In the genomic region with DNA sequence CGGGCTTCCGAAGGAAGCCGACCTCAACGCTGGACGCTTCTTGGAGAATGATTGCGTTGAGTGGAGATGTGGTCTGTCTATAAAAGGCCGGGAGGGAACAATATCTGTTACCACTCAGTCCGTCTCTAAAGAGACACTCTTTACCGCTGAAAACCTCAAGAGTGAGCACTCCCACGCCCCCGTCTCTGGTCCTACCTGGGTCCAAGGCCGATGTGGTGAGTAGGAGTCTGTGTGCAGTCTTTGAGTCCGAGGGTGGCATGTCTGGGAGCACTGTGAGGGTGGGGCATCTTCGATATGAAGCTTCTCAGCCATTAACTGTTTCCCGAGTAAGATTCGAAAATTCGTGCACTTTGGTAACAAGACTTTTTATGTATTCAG, we compare ENCODE assay signal across 8 cellular contexts. TPM values are rescaled to one million over a fixed set of nuclear protein-coding genes. Genes with fewer than 3 reads are reported as not detected.
DNase-seq lines count a peak whose midpoint lies in the region; ATAC-seq and TF ChIP-seq lines count a peak whose summit lies in the region.

No MANE protein-coding gene starts in this region.

- H2AFZ ChIP-seq in H9 (ENCODE audit: low read length): peak overlapping the region; percentile 54

- H2BK12ac ChIP-seq in H9 (ENCODE audit: insufficient read length, low read depth, low read length): no peak overlapping the region

- H3K4me1 ChIP-seq in H9 (ENCODE audit: insufficient read depth, low read length) (no peaks in the 10 kb centered on the region), skeletal muscle tissue (ENCODE audit: control insufficient read depth in 3 of 3, insufficient read depth in 3 of 3, low read length in 3 of 3) (peaks cover 9 to 12% (median 11%) of the 10 kb centered on the region in 3 donors)

- H3K4me3 Mint-ChIP-seq in H9: peak overlapping the region; percentile 81 to 87

- H3K36me3 ChIP-seq in skeletal muscle tissue (ENCODE audit: control insufficient read depth in 3 of 3, insufficient read depth in 3 of 3, low read length in 3 of 3): peaks cover 0 to 8% (median 2%) of the 10 kb centered on the region in 3 donors

- no peaks in the 10 kb centered on the region for H4K20me1 ChIP-seq in H9 (ENCODE audit: control insufficient read depth, insufficient read depth, insufficient read length)

- peaks cover 4% of the 10 kb centered on the region for H3K23me2 ChIP-seq in H9 (ENCODE audit: insufficient read length, low read depth, low read length, poor library complexity, severe bottlenecking)

- no peaks in the 10 kb centered on the region; the same call in 1 of the 2 replicates for H3K27me3 Mint-ChIP-seq in H9 (ENCODE audit: low read depth)

- H2BK5ac ChIP-seq in H9 (ENCODE audit: insufficient read length, low read length): no peak overlapping the region

- no CpG with 5 or more reads among the region's 17 CpGs for WGBS in H9 (ENCODE audit: extremely low coverage, insufficient read length, low lambda C conversion rate)

- peaks cover 18 to 30% of the 10 kb centered on the region in 2 experiments for H3K9me3 Mint-ChIP-seq in H9

- peak overlapping the region; percentile 74 for H3K4me3 ChIP-seq in iPS-11a (ENCODE audit: low read depth, low read length)
- peak overlapping the region; percentile 72 to 83 (median 82) for H3K4me3 ChIP-seq in skeletal muscle tissue (ENCODE audit: low read length in 3 of 3)

- peaks cover 6% of the 10 kb centered on the region for H3K9me3 ChIP-seq in H9 (ENCODE audit: control insufficient read depth, low read depth, low read length)
- H3K9me3 ChIP-seq in skeletal muscle tissue (ENCODE audit: control insufficient read depth in 3 of 3, low read length in 3 of 3): peaks cover 0 to 8% (median 7%) of the 10 kb centered on the region in 3 donors

- no peak overlapping the region for H3T11ph ChIP-seq in H9 (ENCODE audit: low read length)

- no peaks in the 10 kb centered on the region for H3K79me2 ChIP-seq in H9 (ENCODE audit: insufficient read depth, low read length)

- peaks cover 16 to 22% (median 16%) of the 10 kb centered on the region in 3 experiments for H3K36me3 Mint-ChIP-seq in H9 (ENCODE audit: insufficient read depth in 1 of 3, low read depth in 3 of 3)

- no peak overlapping the region for H3K23ac ChIP-seq in H9 (ENCODE audit: insufficient read length, low read depth, low read length)

- H3K4me2 ChIP-seq in H9 (ENCODE audit: insufficient read depth, insufficient read length, low read length): peak overlapping the region; percentile 86

- no peak overlapping the region for H3K18ac ChIP-seq in H9 (ENCODE audit: insufficient read length, low read depth, low read length)

- no peak overlapping the region for H3K56ac ChIP-seq in H9 (ENCODE audit: insufficient read length, low read depth, low read length)

- no peak overlapping the region for H3K14ac ChIP-seq in H9 (ENCODE audit: insufficient read depth, low read length)

- H3K9ac ChIP-seq in H9 (ENCODE audit: extremely low read depth, insufficient read length, low read length) (peak overlapping the region; percentile 32), skeletal muscle tissue (ENCODE audit: low read depth in 1 of 3, low read length in 3 of 3) (peak overlapping the region; percentile 59 to 76 (median 64))

- H3K4ac ChIP-seq in H9 (ENCODE audit: low read depth, low read length): no peak overlapping the region

- H2AK5ac ChIP-seq in H9 (ENCODE audit: insufficient read length, low read length): no peak overlapping the region

- ATAC-seq in HG03457 (IDR thresholded peaks at IDR 0.05; ENCODE audit: unreplicated experiment): no peak
- ATAC-seq in HG02884 (IDR thresholded peaks at IDR 0.05; ENCODE audit: unreplicated experiment): no peak

- no peak overlapping the region for H2BK120ac ChIP-seq in H9 (ENCODE audit: low read depth, low read length, poor library complexity, severe bottlenecking)

- DNase-seq in D341Med (ENCODE audit: low spot score) (peak; percentile 42), H9 (no peak), NCI-H748 (lab: John Stamatoyannopoulos, UW; ENCODE audit: unreplicated experiment) (peak; percentile 94), amniotic epithelial cell (ENCODE audit: low read depth) (peak; percentile 49)

- no peak overlapping the region for H4K8ac ChIP-seq in H9 (replicated peaks; ENCODE audit: insufficient read length, low read depth, low read length)

- peaks cover 10 to 11% of the 10 kb centered on the region in 2 experiments for H3K4me1 Mint-ChIP-seq in H9

- no peaks in the 10 kb centered on the region for H3K79me1 ChIP-seq in H9 (ENCODE audit: insufficient read depth, low read depth, low read length, poor library complexity, severe bottlenecking)

- no peak overlapping the region; a peak in 1 of 7 replicates for H3K27ac Mint-ChIP-seq in H9

- no peak overlapping the region for H4K91ac ChIP-seq in H9 (ENCODE audit: insufficient read length, low read depth, low read length)

- H3K27me3 ChIP-seq in H9 (ENCODE audit: insufficient read depth, low read length) (no peaks in the 10 kb centered on the region), skeletal muscle tissue (ENCODE audit: control insufficient read depth in 3 of 3, insufficient read depth in 3 of 3, low read length in 3 of 3) (peaks cover 0 to 6% (median 0%) of the 10 kb centered on the region in 3 donors)

- no peak overlapping the region for H4K5ac ChIP-seq in H9 (ENCODE audit: insufficient read length, low read depth, low read length)

- H3K27ac ChIP-seq in H9 (ENCODE audit: insufficient read length, low read depth, low read length) (no peak overlapping the region), skeletal muscle tissue (ENCODE audit: low read depth, low read length) (no peak overlapping the region)

- H2BK20ac ChIP-seq in H9 (ENCODE audit: low read depth, low read length, poor library complexity, severe bottlenecking): no peak overlapping the region

- TF ChIP-seq CTCF in H9 (conservative IDR thresholded peaks at IDR 0.05): no peak

- no peak overlapping the region for H2BK15ac ChIP-seq in H9 (ENCODE audit: low read depth, low read length)

RNA-seq across cellular contexts. Expression of a gene that starts 0.6 kb away (rescaled TPM):
- 6.8 and 7.6 TPM in 2 replicates for total RNA-seq in H9 (2021)
- total RNA-seq in skeletal muscle tissue: 3.7 TPM

RNA-seq across cellular contexts. Expression of a gene that starts 27.4 kb away (rescaled TPM):
- total RNA-seq in H9 (2021): 16.2 and 17.5 TPM in 2 replicates
- total RNA-seq in skeletal muscle tissue: under 0.01 TPM

RNA-seq across cellular contexts. Expression of a gene that starts 30.9 kb away (rescaled TPM):
- 13.4 and 14.2 TPM in 2 replicates for total RNA-seq in H9 (2021)
- 6.3 TPM for total RNA-seq in skeletal muscle tissue

RNA-seq across cellular contexts. Expression of a gene that starts 53.8 kb away (rescaled TPM):
- total RNA-seq in H9 (2021): 5.7 and 6.5 TPM in 2 replicates
- total RNA-seq in skeletal muscle tissue: 2.1 TPM

Comparison
In these comparisons a context has a peak if more than half of its experiments do, and no peak if none do; other contexts are left out.
1. RNA of a gene that starts 27.4 kb away (total RNA-seq): 16.2 to 17.5 TPM in H9; under 0.01 TPM in skeletal muscle tissue (single experiment); every median in the first group is over 10 times any median in the second.